In the genomic region with DNA sequence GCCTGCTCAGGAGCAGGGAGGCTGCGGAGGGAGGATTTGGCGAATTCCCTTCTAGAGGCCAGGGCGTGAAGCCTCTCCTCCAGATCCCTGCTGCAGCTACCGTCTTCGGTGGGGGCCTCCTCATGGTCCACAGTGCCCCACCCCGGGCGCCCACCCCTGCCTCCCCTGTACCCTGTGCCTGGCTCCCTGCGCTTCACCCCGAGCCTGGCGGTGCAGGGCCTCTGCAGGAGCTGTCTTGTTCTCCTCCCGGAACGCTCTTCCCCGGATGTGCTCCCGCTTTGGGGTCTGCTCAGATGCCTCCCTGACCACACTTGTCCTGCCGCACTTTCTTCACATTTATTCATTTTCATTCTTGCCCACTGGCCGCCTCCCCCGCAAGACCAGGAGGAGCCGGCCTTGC, we compare ENCODE assay signal across 5 cellular contexts. TPM values are rescaled to one million over a fixed set of nuclear protein-coding genes. Genes with fewer than 3 reads are reported as not detected.
"Had no signal": no experiment of that assay in that cellular context is flagged by ENCODE, and none has a peak within 500 bp of the region (broad histone marks: within the 10 kb centered on the region; RNA-seq: fewer than 3 reads in every experiment).

No MANE protein-coding gene starts in this region.

RNA-seq across cellular contexts. Expression of a gene that starts 58.3 kb away (rescaled TPM):
- total RNA-seq: activated B cell treated with CpG ODN at 0.5 μM for 24 hours; activated CD8-positive, alpha-beta T cell treated with anti-CD3 and anti-CD28 coated beads for 36 hours; activated naive CD4-positive, alpha-beta T cell treated with anti-CD3 and anti-CD28 coated beads, Interleukin-2, amount 50 U/mL, for 72 hours; activated T-cell treated with anti-CD3 and anti-CD28 coated beads, Interleukin-2, amount 50 U/mL, for 72 hours; T-helper 2 cell treated with Interferon-gamma antibody and Interleukin-4, amounts not matched to agents 100 ng/mL and 5 ng/mL, for 36 hours had no signal
